In genomic region chrX:23773601-23774175, GRCh38 we compare ENCODE assay signal across 8 cellular contexts. TPM values are rescaled to one million over a fixed set of nuclear protein-coding genes. Genes with fewer than 3 reads are reported as not detected.
A peak's percentile ranks its signal among the peaks of the same experiment; 100 is the strongest.
DNase-seq lines count a peak whose midpoint lies in the region; ATAC-seq and TF ChIP-seq lines count a peak whose summit lies in the region.

No MANE protein-coding gene starts in this region.

- no peak overlapping the region for H2AFZ ChIP-seq in GM23338

- CTCF ChIA-PET in MCF 10A (lab: Yijun Ruan, JAX), result interaction anchor here (0.6 kb wide), 1 partner anchor 9 kb away, joined by 3 read pairs; no protein-coding TSS in a partner anchor

- no peak overlapping the region for H3K27ac ChIP-seq in GM23338 (ENCODE audit: low read depth)

- peaks cover 0 to 7% of the 10 kb centered on the region in 2 donors for H3K36me3 Mint-ChIP-seq in activated naive CD4-positive, alpha-beta T cell treated with anti-CD3 and anti-CD28 coated beads, Interleukin-2, amount 50 U/mL, for 72 hours
- H3K36me3 Mint-ChIP-seq in GM23338 (ENCODE audit: low read depth) (no peaks in the 10 kb centered on the region), MCF 10A (ENCODE audit: insufficient read depth, unreplicated experiment) (peaks cover 7% of the 10 kb centered on the region)

- no peaks in the 10 kb centered on the region for H3K36me3 ChIP-seq in BE2C
- no peaks in the 10 kb centered on the region for H3K36me3 ChIP-seq in GM23338 (ENCODE audit: insufficient read depth)

- H3K27me3 ChIP-seq in BE2C (no peaks in the 10 kb centered on the region), GM23338 (ENCODE audit: insufficient read depth) (no peaks in the 10 kb centered on the region)

- POLR2A ChIA-PET in MCF 10A (lab: Yijun Ruan, JAX), result no interaction called here

- H3K27me3 Mint-ChIP-seq in GM23338 (ENCODE audit: insufficient read depth, low read depth, poor library complexity) (peaks cover 2% of the 10 kb centered on the region), MCF 10A (ENCODE audit: insufficient read depth, unreplicated experiment) (no peaks in the 10 kb centered on the region)

- H3K79me2 ChIP-seq in GM23338 (replicated peaks; ENCODE audit: insufficient read depth), result no peaks in the 10 kb centered on the region

- H3K4me1 ChIP-seq in BE2C (no peaks in the 10 kb centered on the region), GM23338 (ENCODE audit: insufficient read depth) (no peaks in the 10 kb centered on the region)

- H3K27ac Mint-ChIP-seq in activated naive CD4-positive, alpha-beta T cell treated with anti-CD3 and anti-CD28 coated beads, Interleukin-2, amount 50 U/mL, for 72 hours, result peak overlapping the region; percentile 93 to 95
- H3K27ac Mint-ChIP-seq in GM23338, result no peak overlapping the region
- no peak overlapping the region for H3K27ac Mint-ChIP-seq in MCF 10A (ENCODE audit: low read depth, unreplicated experiment)

- H3K9me3 ChIP-seq in BE2C, result no peaks in the 10 kb centered on the region

- H3K4me3 Mint-ChIP-seq in GM23338 (no peak overlapping the region), MCF 10A (ENCODE audit: unreplicated experiment) (no peak overlapping the region)

- no peaks in the 10 kb centered on the region for H3F3A ChIP-seq in GM23338 (replicated peaks; ENCODE audit: low read depth)

- intact Hi-C loops in MCF 10A (cut with micrococcal nuclease), result no loop called here

- H4K20me1 ChIP-seq in GM23338 (replicated peaks; ENCODE audit: insufficient read depth), result no peaks in the 10 kb centered on the region

- DNase-seq in NCI-H2196 (lab: John Stamatoyannopoulos, UW; ENCODE audit: unreplicated experiment) (peak; percentile 32), BE2C (no peak), GM23338 (ENCODE audit: low spot score) (no peak), MCF 10A (ENCODE audit: unreplicated experiment) (no peak)
- DNase-seq in activated naive CD4-positive, alpha-beta T cell treated with anti-CD3 and anti-CD28 coated beads, Interleukin-2, amount 50 U/mL, for 72 hours (ENCODE audit: low spot score in 2 of 2), result no peak
- DNase-seq in stimulated activated naive CD4-positive, alpha-beta T cell treated with Interleukin-2 at 50 U/mL for 16 hours (lab: John Stamatoyannopoulos, UW), result peak; percentile 10

- H3K4me1 Mint-ChIP-seq in GM23338 (no peaks in the 10 kb centered on the region), MCF 10A (ENCODE audit: insufficient read depth, unreplicated experiment) (no peaks in the 10 kb centered on the region)

- H3K4me3 ChIP-seq in BE2C (ENCODE audit: low read depth, low read length), result no peak overlapping the region
- no peak overlapping the region for H3K4me3 ChIP-seq in GM23338

- H3K4me2 ChIP-seq in GM23338, result no peak overlapping the region

- no peaks in the 10 kb centered on the region for H3K9me3 Mint-ChIP-seq in activated naive CD4-positive, alpha-beta T cell treated with anti-CD3 and anti-CD28 coated beads, Interleukin-2, amount 50 U/mL, for 72 hours
- no peaks in the 10 kb centered on the region for H3K9me3 Mint-ChIP-seq in GM23338
- H3K9me3 Mint-ChIP-seq in MCF 10A (ENCODE audit: unreplicated experiment), result no peaks in the 10 kb centered on the region

- ATAC-seq in GM18519 (IDR thresholded peaks at IDR 0.05; ENCODE audit: low FRiP score, unreplicated experiment) (peak; percentile 72), HG02571 (IDR thresholded peaks at IDR 0.05; ENCODE audit: unreplicated experiment) (peak; percentile 72), GM23338 (no peak)
- peak; percentile 92 to 96 for ATAC-seq in activated naive CD4-positive, alpha-beta T cell treated with anti-CD3 and anti-CD28 coated beads, Interleukin-2, amount 50 U/mL, for 72 hours

- no peaks in the 10 kb centered on the region for H3K9me2 ChIP-seq in GM23338 (ENCODE audit: insufficient read depth)

- TF ChIP-seq CTCF in BE2C (IDR thresholded peaks at IDR 0.05; ENCODE audit: low read depth, low read length) (no peak), GM23338 (conservative IDR thresholded peaks at IDR 0.05; ENCODE audit: low read depth in 2 of 2) (no peak), MCF 10A (IDR thresholded peaks at IDR 0.05; ENCODE audit: unreplicated experiment) (no peak)

- no TSS peak for BruUV-seq in MCF 10A (replicated peaks; lab: Mats Ljungman, UMichigan)

TF ChIP-seq in GM23338, 12 proteins besides CTCF, POLR2A, EP300 and RAD21:
- TF ChIP-seq CREB1 (CRISPR knock-in tag; IDR thresholded peaks at IDR 0.05; ENCODE audit: low read depth) (no peak), ZNF114 (CRISPR knock-in tag; IDR thresholded peaks at IDR 0.05) (no peak), POLR2AphosphoS5 (IDR thresholded peaks at IDR 0.05; ENCODE audit: low read depth) (no peak), STAT1 (IDR thresholded peaks at IDR 0.05; ENCODE audit: unreplicated experiment) (no peak), EZH2 (IDR thresholded peaks at IDR 0.05; ENCODE audit: low read depth, unreplicated experiment) (no peak)

RNA-seq across cellular contexts. Expression of gene SAT1, which starts 9.3 kb away (rescaled TPM):
- 100 to 1,000 TPM; 160 to 466 TPM for total RNA-seq in activated naive CD4-positive, alpha-beta T cell treated with anti-CD3 and anti-CD28 coated beads, Interleukin-2, amount 50 U/mL, for 72 hours
- polyA plus RNA-seq in BE2C (2012; ENCODE audit: insufficient read depth, insufficient read length, low read depth), result 15.1 TPM
- total RNA-seq in GM23338 (2014; rRNA removed; shearing (Covaris generic)), result 44.1 and 54.5 TPM in 2 replicates
- polyA plus RNA-seq in GM23338 (2016; fragmentation: Nextera tagmentation; extraction: Ambion mirVana), result 91.9 and 101 TPM in 2 replicates
- total RNA-seq in MCF 10A (2022), result 582 and 687 TPM in 2 replicates

RNA-seq across cellular contexts. Expression of gene ACOT9, which starts 30.6 kb away (rescaled TPM):
- 10 to 100 TPM; 33.6 to 56.3 TPM for total RNA-seq in activated naive CD4-positive, alpha-beta T cell treated with anti-CD3 and anti-CD28 coated beads, Interleukin-2, amount 50 U/mL, for 72 hours
- 10.6 TPM for polyA plus RNA-seq in BE2C (2012; ENCODE audit: insufficient read depth, insufficient read length, low read depth)
- total RNA-seq in GM23338 (2014; rRNA removed; shearing (Covaris generic)), result 34.3 and 35.4 TPM in 2 replicates
- polyA plus RNA-seq in GM23338 (2016; fragmentation: Nextera tagmentation; extraction: Ambion mirVana), result 23.5 and 28.5 TPM in 2 replicates
- total RNA-seq in MCF 10A (2022), result 71.9 and 83.9 TPM in 2 replicates

Comparison
In these comparisons a context has a peak if more than half of its experiments do, and no peak if none do; other contexts are left out.
1. DNase-seq: peak in NCI-H2196 (single experiment) and stimulated activated naive CD4-positive, alpha-beta T cell treated with Interleukin-2 at 50 U/mL for 16 hours (single experiment); none in activated naive CD4-positive, alpha-beta T cell treated with anti-CD3 and anti-CD28 coated beads, Interleukin-2, amount 50 U/mL, for 72 hours (0 of 2), BE2C (single experiment), GM23338 (single experiment) and MCF 10A (single experiment).
2. H3K27ac Mint-ChIP-seq: peak in activated naive CD4-positive, alpha-beta T cell treated with anti-CD3 and anti-CD28 coated beads, Interleukin-2, amount 50 U/mL, for 72 hours (2 of 2); none in GM23338 (single experiment) and MCF 10A (single experiment).